Comparison of ENCODE assay signal across 35 cellular contexts in the genomic region with DNA sequence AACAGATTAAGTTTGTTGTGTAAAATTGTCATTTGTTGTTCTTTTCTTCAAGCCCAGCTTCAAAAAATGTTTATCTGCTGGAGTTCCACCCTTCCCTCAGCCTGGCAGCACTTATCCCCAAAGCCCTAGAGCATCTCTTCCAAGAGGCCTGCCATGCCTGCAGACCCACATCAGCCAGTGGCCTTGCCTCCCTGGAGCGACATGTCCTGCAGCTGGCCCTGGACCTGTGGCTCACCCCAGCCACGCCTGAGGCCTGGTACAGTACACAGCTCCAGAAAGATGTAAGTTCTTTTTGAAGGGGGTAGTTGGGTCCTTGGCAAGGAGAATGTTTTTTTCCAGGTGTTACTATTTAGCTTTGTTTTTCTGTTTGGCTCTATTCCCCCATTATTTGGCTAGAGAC.
"Had no signal": no experiment of that assay in that cellular context is flagged by ENCODE, and none has a peak within 500 bp of the region (broad histone marks: within the 10 kb centered on the region; RNA-seq: fewer than 3 reads in every experiment).

No MANE protein-coding gene starts in this region.

- H3K36me3 ChIP-seq: ascending aorta, cardiac muscle cell, colonic mucosa, gastroesophageal sphincter, neural progenitor cell, uterus had no signal

- H3K4me3 Mint-ChIP-seq: activated CD4-positive, alpha-beta memory T cell treated with anti-CD3 and anti-CD28 coated beads, Interleukin-2, amount 10 ng/mL, durations not matched to agents 7 days and 5 days; activated CD4-positive, alpha-beta T cell treated with anti-CD3 and anti-CD28 coated beads, Interleukin-2, amount 10 ng/mL, durations not matched to agents 7 days and 5 days; activated naive CD4-positive, alpha-beta T cell treated with anti-CD3 and anti-CD28 coated beads, Interleukin-2, amount 10 ng/mL, durations not matched to agents 7 days and 5 days; activated naive CD8-positive, alpha-beta T cell treated with anti-CD3 and anti-CD28 coated beads, Interleukin-2, amount 10 ng/mL, durations not matched to agents 7 days and 5 days; activated T-cell treated with anti-CD3 and anti-CD28 coated beads, Interleukin-2, amount 50 U/mL, for 24 hours; brain; mesothelial cell of epicardium; naive thymus-derived CD8-positive, alpha-beta T cell; neural progenitor cell; T-helper 1 cell treated with Interleukin-12 subunit alpha and Interleukin-12 subunit beta and Interleukin-4 antibody, amounts not matched to agents 30 μg/mL and 1 μg/mL, for 36 hours; type B pancreatic cell; WTC11 had no signal

- H3K4me3 ChIP-seq: ascending aorta, cardiac muscle cell, colonic mucosa, dorsolateral prefrontal cortex, gastroesophageal sphincter, hepatocyte, neural progenitor cell, psoas muscle, testis, uterus had no signal

- H3K4me1 Mint-ChIP-seq: activated CD4-positive, alpha-beta memory T cell treated with anti-CD3 and anti-CD28 coated beads, Interleukin-2, amount 10 ng/mL, durations not matched to agents 7 days and 5 days; activated CD4-positive, alpha-beta T cell treated with anti-CD3 and anti-CD28 coated beads, Interleukin-2, amount 10 ng/mL, durations not matched to agents 7 days and 5 days; activated naive CD4-positive, alpha-beta T cell treated with anti-CD3 and anti-CD28 coated beads, Interleukin-2, amount 10 ng/mL, durations not matched to agents 7 days and 5 days; activated naive CD8-positive, alpha-beta T cell treated with anti-CD3 and anti-CD28 coated beads, Interleukin-2, amount 10 ng/mL, durations not matched to agents 7 days and 5 days; naive thymus-derived CD8-positive, alpha-beta T cell; neural progenitor cell had no signal

- H3K4me2 ChIP-seq: hepatocyte, neural progenitor cell had no signal

- H3K9me3 Mint-ChIP-seq: activated CD4-positive, alpha-beta memory T cell treated with anti-CD3 and anti-CD28 coated beads, Interleukin-2, amount 10 ng/mL, durations not matched to agents 7 days and 5 days; activated CD4-positive, alpha-beta T cell treated with anti-CD3 and anti-CD28 coated beads, Interleukin-2, amount 10 ng/mL, durations not matched to agents 7 days and 5 days; activated naive CD4-positive, alpha-beta T cell treated with anti-CD3 and anti-CD28 coated beads, Interleukin-2, amount 10 ng/mL, durations not matched to agents 7 days and 5 days; activated naive CD8-positive, alpha-beta T cell treated with anti-CD3 and anti-CD28 coated beads, Interleukin-2, amount 10 ng/mL, durations not matched to agents 7 days and 5 days; activated T-cell treated with anti-CD3 and anti-CD28 coated beads, Interleukin-2, amount 50 U/mL, for 24 hours; brain; mesothelial cell of epicardium; naive thymus-derived CD8-positive, alpha-beta T cell; neural progenitor cell; T-helper 1 cell treated with Interleukin-12 subunit alpha and Interleukin-12 subunit beta and Interleukin-4 antibody, amounts not matched to agents 30 μg/mL and 1 μg/mL, for 36 hours; type B pancreatic cell had no signal

- H3K79me2 ChIP-seq: hepatocyte, parathyroid adenoma had no signal

- H3K4me1 ChIP-seq: ascending aorta, neural progenitor cell, parathyroid adenoma, psoas muscle had no signal

- H2AFZ ChIP-seq: hepatocyte, neural progenitor cell, parathyroid adenoma had no signal

- H3K27me3 Mint-ChIP-seq: activated CD4-positive, alpha-beta memory T cell treated with anti-CD3 and anti-CD28 coated beads, Interleukin-2, amount 10 ng/mL, durations not matched to agents 7 days and 5 days; activated CD4-positive, alpha-beta T cell treated with anti-CD3 and anti-CD28 coated beads, Interleukin-2, amount 10 ng/mL, durations not matched to agents 7 days and 5 days; activated T-cell treated with anti-CD3 and anti-CD28 coated beads, Interleukin-2, amount 50 U/mL, for 24 hours; type B pancreatic cell had no signal

- H3K36me3 Mint-ChIP-seq: activated naive CD4-positive, alpha-beta T cell treated with anti-CD3 and anti-CD28 coated beads, Interleukin-2, amount 10 ng/mL, durations not matched to agents 7 days and 5 days; activated naive CD8-positive, alpha-beta T cell treated with anti-CD3 and anti-CD28 coated beads, Interleukin-2, amount 10 ng/mL, durations not matched to agents 7 days and 5 days; brain; mesothelial cell of epicardium; neural progenitor cell; type B pancreatic cell had no signal

- H3K27me3 ChIP-seq: ascending aorta, cardiac muscle cell, colonic mucosa, dorsolateral prefrontal cortex, gastroesophageal sphincter, hepatocyte, neural progenitor cell, testis, uterus had no signal

- H3K27ac ChIP-seq: ascending aorta, cardiac muscle cell, colonic mucosa, dorsolateral prefrontal cortex, gastroesophageal sphincter, hepatocyte, neural progenitor cell, parathyroid adenoma, psoas muscle, testis, uterus had no signal

- DNase-seq: activated CD4-positive, alpha-beta memory T cell treated with anti-CD3 and anti-CD28 coated beads, Interleukin-2, amount 10 ng/mL, durations not matched to agents 7 days and 5 days; activated CD4-positive, alpha-beta T cell treated with anti-CD3 and anti-CD28 coated beads for 1 hour; activated CD4-positive, alpha-beta T cell treated with anti-CD3 and anti-CD28 coated beads, Interleukin-2, amount 10 ng/mL, durations not matched to agents 7 days and 5 days; activated CD8-positive, alpha-beta memory T cell treated with anti-CD3 and anti-CD28 coated beads, Interleukin-2, amount 50 U/mL, for 48 hours; activated gamma-delta T cell; activated naive CD4-positive, alpha-beta T cell treated with anti-CD3 and anti-CD28 coated beads, Interleukin-2, amount 10 ng/mL, durations not matched to agents 7 days and 5 days; activated naive CD8-positive, alpha-beta T cell treated with anti-CD3 and anti-CD28 coated beads, Interleukin-2, amount 10 ng/mL, durations not matched to agents 7 days and 5 days; activated T-cell treated with anti-CD3 and anti-CD28 coated beads, Interleukin-2, amount 50 U/mL, for 24 hours; cerebellar nuclear complex; colonic mucosa; dorsolateral prefrontal cortex; effector memory CD4-positive, alpha-beta T cell; erythroblast; islet precursor cell; mammary epithelial cell; naive thymus-derived CD8-positive, alpha-beta T cell; occipital lobe; psoas muscle; stimulated activated CD4-positive, alpha-beta T cell treated with anti-CD3 and anti-CD28 coated beads, Interleukin-15, amount 100 ng/mL, for 24 hours; stimulated activated CD4-positive, alpha-beta T cell treated with anti-CD3 and anti-CD28 coated beads, Interleukin-2, amount 100 ng/mL, for 24 hours; stimulated activated naive CD4-positive, alpha-beta T cell treated with Interleukin-2 at 50 U/mL for 16 hours; T1000; testis; uterus had no signal

- ATAC-seq: gastroesophageal sphincter; naive thymus-derived CD8-positive, alpha-beta T cell; psoas muscle; WTC11 had no signal

- H3K9ac ChIP-seq: neural progenitor cell, parathyroid adenoma had no signal

- H3K9me3 ChIP-seq: ascending aorta, colonic mucosa, gastroesophageal sphincter, psoas muscle, testis, uterus had no signal

- H3K27ac Mint-ChIP-seq: activated CD4-positive, alpha-beta memory T cell treated with anti-CD3 and anti-CD28 coated beads, Interleukin-2, amount 10 ng/mL, durations not matched to agents 7 days and 5 days; activated CD4-positive, alpha-beta T cell treated with anti-CD3 and anti-CD28 coated beads, Interleukin-2, amount 10 ng/mL, durations not matched to agents 7 days and 5 days; activated naive CD4-positive, alpha-beta T cell treated with anti-CD3 and anti-CD28 coated beads, Interleukin-2, amount 10 ng/mL, durations not matched to agents 7 days and 5 days; activated naive CD8-positive, alpha-beta T cell treated with anti-CD3 and anti-CD28 coated beads, Interleukin-2, amount 10 ng/mL, durations not matched to agents 7 days and 5 days; activated T-cell treated with anti-CD3 and anti-CD28 coated beads, Interleukin-2, amount 50 U/mL, for 24 hours; mesothelial cell of epicardium; naive thymus-derived CD8-positive, alpha-beta T cell; neural progenitor cell; T-helper 1 cell treated with Interleukin-12 subunit alpha and Interleukin-12 subunit beta and Interleukin-4 antibody, amounts not matched to agents 30 μg/mL and 1 μg/mL, for 36 hours; type B pancreatic cell; WTC11 had no signal
